8 cellular contexts compared by ENCODE assay signal in the genomic region with DNA sequence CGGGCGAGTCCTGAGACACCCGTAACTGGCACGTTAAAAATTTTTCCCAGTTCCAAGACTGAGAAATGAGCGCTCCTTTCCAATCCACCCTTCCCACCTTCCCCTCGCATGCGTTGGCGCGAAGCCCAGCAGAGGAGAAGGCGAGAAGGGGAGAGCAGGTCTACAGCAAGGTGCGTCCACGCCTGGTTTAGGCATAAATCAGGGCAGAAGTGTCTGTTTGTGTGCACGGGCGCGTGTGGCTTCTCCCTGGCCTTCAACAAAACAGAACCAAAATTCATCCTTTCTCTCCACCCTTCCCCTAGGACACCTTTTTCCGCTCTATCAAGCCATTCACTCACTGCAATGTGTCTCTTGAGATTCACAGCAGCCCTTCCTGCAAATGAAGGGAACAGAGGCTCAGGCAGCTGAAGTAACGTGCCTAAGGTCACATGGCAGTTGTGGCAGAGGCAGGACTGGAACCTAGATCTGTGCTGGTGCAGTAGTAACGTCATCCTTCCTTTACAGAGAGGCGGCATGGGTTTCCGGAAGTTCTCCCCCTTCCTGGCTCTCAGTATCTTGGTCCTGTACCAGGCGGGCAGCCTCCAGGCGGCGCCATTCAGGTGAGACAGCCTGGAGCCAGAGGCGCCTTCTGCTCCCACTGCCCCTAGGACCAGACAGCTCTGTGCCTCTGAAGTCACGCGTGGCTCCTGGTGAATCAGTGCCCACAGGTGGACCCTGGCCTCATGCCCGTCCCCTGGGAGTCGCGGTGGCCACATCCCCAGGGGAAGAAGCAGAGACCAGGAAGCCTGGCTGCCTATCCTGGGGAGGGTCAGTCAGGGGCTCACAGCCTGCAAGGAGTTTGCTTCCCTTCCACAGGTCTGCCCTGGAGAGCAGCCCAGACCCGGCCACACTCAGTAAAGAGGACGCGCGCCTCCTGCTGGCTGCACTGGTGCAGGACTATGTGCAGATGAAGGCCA. TPM values are rescaled to one million over a fixed set of nuclear protein-coding genes. Genes with fewer than 3 reads are reported as not detected.
DNase-seq lines count a peak whose midpoint lies in the region; ATAC-seq and TF ChIP-seq lines count a peak whose summit lies in the region.

No MANE protein-coding gene starts in this region.

- H3K4me1 Mint-ChIP-seq in CD4-positive, alpha-beta memory T cell, result peaks cover 7 to 21% (median 15%) of the 10 kb centered on the region in 4 donors
- H3K4me1 Mint-ChIP-seq in endothelial cell (ENCODE audit: unreplicated experiment), result peaks cover 10% of the 10 kb centered on the region

- POLR2A ChIA-PET in CD4-positive, alpha-beta memory T cell (lab: Charles Lee; ENCODE audit: partially characterized antibody), result interaction anchor here (0.9 to 2.9 kb wide), 3 partner anchors 166 to 309 kb away, joined by 3 to 17 read pairs (median 3); no protein-coding TSS in a partner anchor

- CTCF ChIA-PET in CD4-positive, alpha-beta memory T cell (lab: Charles Lee; ENCODE audit: partially characterized antibody), result interaction anchor here (0.6 to 9.9 kb wide), 20 partner anchors 11 to 1302 kb away, joined by 3 to 202 read pairs (median 4); a partner anchor contains a TSS

- H3K27ac Mint-ChIP-seq in CD4-positive, alpha-beta memory T cell, result peak overlapping the region; percentile 52 to 79 (median 68)
- H3K27ac Mint-ChIP-seq in endothelial cell (ENCODE audit: unreplicated experiment), result no peak overlapping the region

- DNase-seq in CD4-positive, alpha-beta memory T cell, result peak; percentile 74 to 85 (median 76)
- DNase-seq in NCI-H82 treated with DMSO at 0.1 percent for 48 hours (lab: John Stamatoyannopoulos, UW; ENCODE audit: unreplicated experiment) (peak; percentile 55), endothelial cell (ENCODE audit: low spot score) (peak; percentile 95), midbrain (lab: John Stamatoyannopoulos, UW) (peak; percentile 51)
- peak; percentile 57 to 58 for DNase-seq in activated CD8-positive, alpha-beta memory T cell treated with anti-CD3 and anti-CD28 coated beads for 4 hours (ENCODE audit: low read depth in 2 of 2)
- peak; percentile 63 to 71 for DNase-seq in stimulated activated CD8-positive, alpha-beta memory T cell treated with anti-CD3 and anti-CD28 coated beads, Interleukin-4, amount 100 ng/mL, for 1 hour (ENCODE audit: low read depth in 2 of 2, low spot score in 1 of 2)

- H3K4me3 ChIP-seq in CD4-positive, alpha-beta memory T cell (ENCODE audit: low read length in 2 of 2), result peak overlapping the region; percentile 54 to 57

- no peaks in the 10 kb centered on the region for H3K36me3 ChIP-seq in CD4-positive, alpha-beta memory T cell (ENCODE audit: insufficient read depth, low read length)

- peaks cover 17% of the 10 kb centered on the region for H3K4me1 ChIP-seq in CD4-positive, alpha-beta memory T cell (ENCODE audit: insufficient read depth, low read length)

- TF ChIP-seq CTCF in endothelial cell (IDR thresholded peaks at IDR 0.05; ENCODE audit: unreplicated experiment), result peak; percentile 85

- peak overlapping the region; percentile 73 to 90 (median 84) for H3K4me3 Mint-ChIP-seq in CD4-positive, alpha-beta memory T cell
- peak overlapping the region; percentile 37 for H3K4me3 Mint-ChIP-seq in endothelial cell (ENCODE audit: unreplicated experiment)

- no peak overlapping the region for H3K27ac ChIP-seq in CD4-positive, alpha-beta memory T cell (ENCODE audit: low read depth, low read length)

- H3K27me3 Mint-ChIP-seq in CD4-positive, alpha-beta memory T cell, result peaks cover 1 to 9% of the 10 kb centered on the region in 2 donors
- H3K27me3 Mint-ChIP-seq in endothelial cell (ENCODE audit: unreplicated experiment), result peaks cover 19% of the 10 kb centered on the region

- peaks cover 0 to 9% (median 5%) of the 10 kb centered on the region in 8 donors for H3K9me3 Mint-ChIP-seq in CD4-positive, alpha-beta memory T cell
- H3K9me3 Mint-ChIP-seq in endothelial cell (ENCODE audit: unreplicated experiment), result peaks cover 5% of the 10 kb centered on the region

- H3K9me3 ChIP-seq in CD4-positive, alpha-beta memory T cell (ENCODE audit: control insufficient read depth in 1 of 2, low read length in 2 of 2), result no peaks in the 10 kb centered on the region

- peaks cover 3% of the 10 kb centered on the region for H3K27me3 ChIP-seq in CD4-positive, alpha-beta memory T cell (ENCODE audit: insufficient read depth, low read length)

- no peaks in the 10 kb centered on the region for H3K36me3 Mint-ChIP-seq in CD4-positive, alpha-beta memory T cell
- peaks cover 5% of the 10 kb centered on the region for H3K36me3 Mint-ChIP-seq in endothelial cell (ENCODE audit: low read depth, unreplicated experiment)

- intact Hi-C loops in CD4-positive, alpha-beta memory T cell (cut with micrococcal nuclease), result loop anchor here (1.0 to 2.0 kb wide), 6 partner anchors 68 to 1302 kb away; no protein-coding TSS in a partner anchor

- ATAC-seq in GM19467 (IDR thresholded peaks at IDR 0.05; ENCODE audit: unreplicated experiment) (peak; percentile 93), HG03575 (IDR thresholded peaks at IDR 0.05; ENCODE audit: extremely low read depth, insufficient number of reproducible peaks, low FRiP score, unreplicated experiment) (peak; percentile 64)

RNA-seq across cellular contexts. Expression of a gene that starts 1.1 kb away (rescaled TPM):
- under 1 TPM; 0.33 to 0.52 TPM for total RNA-seq in CD4-positive, alpha-beta memory T cell
- under 1 TPM; 0.08 to 0.61 TPM for polyA plus RNA-seq in CD4-positive, alpha-beta memory T cell
- total RNA-seq in endothelial cell (ENCODE audit: unreplicated experiment), result 0.28 TPM

RNA-seq across cellular contexts. Expression of a gene that starts 40.2 kb away (rescaled TPM):
- total RNA-seq in CD4-positive, alpha-beta memory T cell, result under 1 TPM in 1 of 2 experiments, not detected in 1; 0.35 TPM
- polyA plus RNA-seq in CD4-positive, alpha-beta memory T cell, result not detected
- 0.23 TPM for total RNA-seq in endothelial cell (ENCODE audit: unreplicated experiment)
